In genomic region chr16:9859706-9860105, GRCh38 we compare ENCODE assay signal across 23 cellular contexts.
"Had no signal": no experiment of that assay in that cellular context is flagged by ENCODE, and none has a peak within 500 bp of the region (broad histone marks: within the 10 kb centered on the region; RNA-seq: fewer than 3 reads in every experiment).

No MANE protein-coding gene starts in this region.

- H3K9me3 ChIP-seq: lower lobe of right lung, ovary, right lobe of liver, suprapubic skin, vagina had no signal

- H3K27ac ChIP-seq: epithelial cell of prostate, lower lobe of right lung, ovary, right lobe of liver, suprapubic skin, vagina had no signal

- DNase-seq: cortex of kidney; effector CD8-positive, alpha-beta T cell; endodermal cell; hypothalamus; left ventricle myocardium superior; lower lobe of right lung; natural killer cell; occipital lobe; ovary; right lobe of liver; small intestine; stimulated activated CD4-positive, alpha-beta T cell treated with anti-CD3 and anti-CD28 coated beads, Interleukin-1b, Interleukin-23, amount 100 ng/mL, for 48 hours; stimulated activated CD4-positive, alpha-beta T cell treated with anti-CD3 and anti-CD28 coated beads, Interleukin-4, amount 100 ng/mL, for 1 hour; stimulated activated CD8-positive, alpha-beta memory T cell treated with anti-CD3 and anti-CD28 coated beads, Interleukin-4, amount 100 ng/mL, for 48 hours; stimulated activated naive CD4-positive, alpha-beta T cell; stimulated activated naive CD8-positive, alpha-beta T cell treated with anti-CD3 and anti-CD28 coated beads, Interleukin-15, amount 100 ng/mL, for 72 hours; trophoblast cell had no signal

- H3K36me3 Mint-ChIP-seq: natural killer cell had no signal

- H3K4me1 Mint-ChIP-seq: natural killer cell; stimulated activated naive CD8-positive, alpha-beta T cell treated with anti-CD3 and anti-CD28 coated beads, Interleukin-15, amount 100 ng/mL, for 72 hours had no signal

- FAIRE-seq: frontal cortex, keratinocyte, small intestine had no signal

- H3K36me3 ChIP-seq: lower lobe of right lung, ovary, right lobe of liver, suprapubic skin, vagina had no signal

- H3K4me1 ChIP-seq: lower lobe of right lung, right lobe of liver, suprapubic skin, vagina had no signal

- H3K27me3 ChIP-seq: ovary, right lobe of liver, suprapubic skin, vagina had no signal

- ATAC-seq: esophagus mucosa; left ventricle myocardium superior; lower lobe of right lung; natural killer cell; right lobe of liver; stimulated activated naive CD8-positive, alpha-beta T cell treated with anti-CD3 and anti-CD28 coated beads, Interleukin-15, amount 100 ng/mL, for 72 hours had no signal

- H3K27ac Mint-ChIP-seq: endodermal cell; natural killer cell; stimulated activated naive CD8-positive, alpha-beta T cell treated with anti-CD3 and anti-CD28 coated beads, Interleukin-15, amount 100 ng/mL, for 72 hours had no signal

- H3K4me3 Mint-ChIP-seq: endodermal cell; natural killer cell; stimulated activated naive CD8-positive, alpha-beta T cell treated with anti-CD3 and anti-CD28 coated beads, Interleukin-15, amount 100 ng/mL, for 72 hours had no signal

- H3K27me3 Mint-ChIP-seq: stimulated activated naive CD8-positive, alpha-beta T cell treated with anti-CD3 and anti-CD28 coated beads, Interleukin-15, amount 100 ng/mL, for 72 hours had no signal

- H3K9me3 Mint-ChIP-seq: endodermal cell; natural killer cell; stimulated activated naive CD8-positive, alpha-beta T cell treated with anti-CD3 and anti-CD28 coated beads, Interleukin-15, amount 100 ng/mL, for 72 hours had no signal

- H3K4me3 ChIP-seq: lower lobe of right lung, ovary, right lobe of liver, suprapubic skin, vagina had no signal
